ENCODE assay signal across 9 cellular contexts in genomic region chr4:70943115-70943514, GRCh38. TPM values are rescaled to one million over a fixed set of nuclear protein-coding genes. Genes with fewer than 3 reads are reported as not detected.
DNase-seq lines count a peak whose midpoint lies in the region; ATAC-seq and TF ChIP-seq lines count a peak whose summit lies in the region.
"Had no signal": no experiment of that assay in that cellular context is flagged by ENCODE, and none has a peak within 500 bp of the region (broad histone marks: within the 10 kb centered on the region; RNA-seq: fewer than 3 reads in every experiment).

No MANE protein-coding gene starts in this region.

- peak overlapping the region; percentile 62 for H3K4me2 ChIP-seq in OCI-LY7 (ENCODE audit: low read length)

- TF ChIP-seq CTCF in GM10248 (IDR thresholded peaks at IDR 0.05; ENCODE audit: control extremely low read depth, extremely low read depth, low read depth, missing control alignments) (no peak), OCI-LY7 (conservative IDR thresholded peaks at IDR 0.05; ENCODE audit: low read length) (no peak)

- no peaks in the 10 kb centered on the region for H4K20me1 ChIP-seq in OCI-LY7 (ENCODE audit: insufficient read depth, low read length)

- peaks cover 38% of the 10 kb centered on the region for H3K4me1 ChIP-seq in OCI-LY7 (ENCODE audit: insufficient read depth, low read length, poor library complexity, severe bottlenecking)

- no TSS peak for BruUV-seq in OCI-LY7 (replicated peaks; lab: Mats Ljungman, UMichigan)

- peak; percentile 72 for ATAC-seq in GM21360 (IDR thresholded peaks at IDR 0.05; ENCODE audit: unreplicated experiment)
- peak; percentile 53 for ATAC-seq in HG03108 (IDR thresholded peaks at IDR 0.05; ENCODE audit: unreplicated experiment)

- CTCF ChIA-PET in GM10248 (lab: Yijun Ruan, JAX) (interaction anchor here (0.8 to 2.0 kb wide), 5 partner anchors 16 to 140 kb away, joined by 3 to 6 read pairs (median 3); no protein-coding TSS in a partner anchor), OCI-LY7 (lab: Charles Lee; ENCODE audit: unreplicated experiment) (interaction anchor here (1.2 to 1.4 kb wide), 2 partner anchors 12 to 54 kb away, joined by 3 to 4 read pairs; no protein-coding TSS in a partner anchor)

- H3K27ac ChIP-seq in OCI-LY7 (ENCODE audit: low read depth, low read length, poor library complexity, severe bottlenecking): peak overlapping the region; percentile 65

- no peaks in the 10 kb centered on the region for H3K9me3 ChIP-seq in OCI-LY7 (ENCODE audit: low read length)

- H3K9me2 ChIP-seq in OCI-LY7 (ENCODE audit: insufficient read depth, low read length): no peaks in the 10 kb centered on the region

- POLR2A ChIA-PET in GM10248 (lab: Yijun Ruan, JAX) (interaction anchor here (0.6 kb wide), 1 partner anchor 105 kb away, joined by 3 read pairs; no protein-coding TSS in a partner anchor), OCI-LY7 (lab: Charles Lee) (interaction anchor here (0.6 to 8.4 kb wide), 15 partner anchors 7 to 102 kb away, joined by 3 to 84 read pairs (median 5); partner anchors contain the start of genes DCK and MOB1B)

- peak; percentile 39 for DNase-seq in GM10248 (ENCODE audit: extremely low spot score)
- DNase-seq in OCI-LY7 (ENCODE audit: low spot score): peak; percentile 77
- no peak for DNase-seq in effector CD8-positive, alpha-beta T cell (lab: John Stamatoyannopoulos, UW)
- no peak for DNase-seq in NCI-H146 (lab: John Stamatoyannopoulos, UW)
- DNase-seq in cardiac septum (ENCODE audit: low spot score): no peak
- DNase-seq in glomerular visceral epithelial cell (ENCODE audit: extremely low spot score): no peak
- DNase-seq: NCI-H2171 treated with DMSO at 0.1 percent for 48 hours had no signal

- H2AFZ ChIP-seq in OCI-LY7 (ENCODE audit: low read length): no peak overlapping the region

- intact Hi-C loops in OCI-LY7 (cut with micrococcal nuclease; ENCODE audit: unreplicated experiment) (loop anchor here (2.0 kb wide), 1 partner anchor 16 kb away; no protein-coding TSS in a partner anchor), cardiac septum (cut with DNase I) (no loop called here)

- peaks cover 32% of the 10 kb centered on the region; the same call in 1 of the 2 replicates for H3K79me2 ChIP-seq in OCI-LY7 (ENCODE audit: insufficient read depth, low read depth, low read length)

- peak overlapping the region; percentile 36 for H3K4me3 ChIP-seq in OCI-LY7 (ENCODE audit: low read depth, low read length, poor library complexity, severe bottlenecking)

- H3K36me3 ChIP-seq in OCI-LY7 (ENCODE audit: insufficient read depth, low read length): peaks cover 6% of the 10 kb centered on the region

RNA-seq across cellular contexts. Expression of gene MOB1B, which starts 40.9 kb away (rescaled TPM):
- 3.9 and 4.7 TPM in 2 replicates for total RNA-seq in OCI-LY7 (2014; rRNA removed; shearing (Covaris generic))
- total RNA-seq in OCI-LY7 (2022) (19.4 and 22.4 TPM in 2 replicates), cardiac septum (23.0 TPM)

RNA-seq across cellular contexts. Expression of gene DCK, which starts 50.3 kb away (rescaled TPM):
- total RNA-seq in OCI-LY7 (2014; rRNA removed; shearing (Covaris generic)): 78.2 and 90.1 TPM in 2 replicates
- 146 and 181 TPM in 2 replicates for total RNA-seq in OCI-LY7 (2022)
- total RNA-seq in cardiac septum: 7.1 TPM

Comparison
In these comparisons a context has a peak if more than half of its experiments do, and no peak if none do; other contexts are left out.
1. DNase-seq: peak in GM10248 (single experiment) and OCI-LY7 (single experiment); none in effector CD8-positive, alpha-beta T cell (single experiment), NCI-H146 (single experiment), cardiac septum (single experiment) and glomerular visceral epithelial cell (single experiment).